In genomic region chr11:11171854-11172253, GRCh38 we compare ENCODE assay signal across 10 cellular contexts.
DNase-seq lines count a peak whose midpoint lies in the region; ATAC-seq, FAIRE-seq and TF ChIP-seq lines count a peak whose summit lies in the region.
"Had no signal": no experiment of that assay in that cellular context is flagged by ENCODE, and none has a peak within 500 bp of the region (broad histone marks: within the 10 kb centered on the region; RNA-seq: fewer than 3 reads in every experiment).

No MANE protein-coding gene starts in this region.

- 67 to 82% methylated on average over 1 of the region's 1 CpG for WGBS in gastroesophageal sphincter (ENCODE audit: low coverage in 1 of 2), 2 donors

- no peaks in the 10 kb centered on the region for H3K9me3 ChIP-seq in gastroesophageal sphincter

- TF ChIP-seq EP300 in gastroesophageal sphincter (IDR thresholded peaks at IDR 0.05), result no peak

- ATAC-seq in GM21381 (IDR thresholded peaks at IDR 0.05; ENCODE audit: unreplicated experiment) (peak; percentile 98), HG03575 (IDR thresholded peaks at IDR 0.05; ENCODE audit: extremely low read depth, insufficient number of reproducible peaks, low FRiP score, unreplicated experiment) (peak; percentile 90), gastroesophageal sphincter (no peak)

- in situ Hi-C loops in GM13977 (cut with MboI; ENCODE audit: low pct_unique_long_range_greater_than_20kb, low sequenced_read_pairs, unreplicated experiment), result no loop called here

- TF ChIP-seq POLR2A in gastroesophageal sphincter (IDR thresholded peaks at IDR 0.05), result no peak
- no peak for TF ChIP-seq POLR2A in GM12891 (IDR thresholded peaks at IDR 0.05; ENCODE audit: low read depth, low read length)

- TF ChIP-seq CTCF in GM13977 (IDR thresholded peaks at IDR 0.05; ENCODE audit: extremely low read depth, insufficient read depth, missing control alignments), result no peak
- TF ChIP-seq CTCF in gastroesophageal sphincter (IDR thresholded peaks at IDR 0.05), result no peak

- no peak overlapping the region for H3K4me3 ChIP-seq in gastroesophageal sphincter

- H3K27ac ChIP-seq in gastroesophageal sphincter, result peak overlapping the region in 3 of 4 donors; percentile 72 to 76 (median 74)
- H3K27ac ChIP-seq: HL-60 had no signal

- H3K36me3 ChIP-seq in gastroesophageal sphincter, result no peaks in the 10 kb centered on the region

- H3K27me3 ChIP-seq in gastroesophageal sphincter, result no peaks in the 10 kb centered on the region

- H3K4me1 ChIP-seq in gastroesophageal sphincter, result peaks cover 0 to 36% (median 7%) of the 10 kb centered on the region in 3 donors

- peak; percentile 35 for DNase-seq in GM13977 (ENCODE audit: low spot score)
- no peak for DNase-seq in GM12891 (ENCODE audit: insufficient read length, low spot score)
- DNase-seq in NCI-H345 treated with DMSO at 0.1 percent for 48 hours (lab: John Stamatoyannopoulos, UW; ENCODE audit: unreplicated experiment), result no peak
- no peak for DNase-seq in activated CD8-positive, alpha-beta memory T cell treated with anti-CD3 and anti-CD28 coated beads, Interleukin-2, amount 50 U/mL, for 4 hours
- no peak for DNase-seq in DMS114 treated with DMSO at 0.1 percent for 48 hours (lab: John Stamatoyannopoulos, UW; ENCODE audit: unreplicated experiment)

- no peak for FAIRE-seq in GM12891 (lab: Jason Lieb, UNC)
- FAIRE-seq: islet of Langerhans had no signal

TF ChIP-seq in GM12891, 5 proteins besides CTCF, POLR2A, EP300 and RAD21:
- TF ChIP-seq POU2F2 (IDR thresholded peaks at IDR 0.05; ENCODE audit: low read depth, low read length), result no peak
- TF ChIP-seq TAF1 (IDR thresholded peaks at IDR 0.05; ENCODE audit: low read depth, low read length), result no peak
